8 cellular contexts compared by ENCODE assay signal in genomic region chr9:96217756-96218693, GRCh38.
DNase-seq lines count a peak whose midpoint lies in the region; ATAC-seq and TF ChIP-seq lines count a peak whose summit lies in the region.

No MANE protein-coding gene starts in this region.

- peaks cover 24% of the 10 kb centered on the region for H3K4me1 ChIP-seq in BLaER1
- H3K4me1 ChIP-seq in HUES64 (ENCODE audit: insufficient read depth, low read length) = peaks cover 15% of the 10 kb centered on the region

- H3K9me3 Mint-ChIP-seq in activated T-helper 2 cell treated with anti-CD3 and anti-CD28 coated beads, Interferon-gamma antibody, Interleukin-2, Interleukin-4, amounts not matched to agents 10 μg/mL and 5 μg/mL and 100 μg/mL, durations not matched to agents 14 hours and 24 hours and 36 hours = no peaks in the 10 kb centered on the region
- no peaks in the 10 kb centered on the region for H3K9me3 Mint-ChIP-seq in natural killer cell
- H3K9me3 Mint-ChIP-seq in stimulated activated naive B cell treated with anti-CD40 and anti-IgM and Interleukin-4, amounts not matched to agents 10 μg/mL and 1 μg/mL and 100 μg/mL, for 72 hours = peaks cover 0 to 2% of the 10 kb centered on the region in 2 donors

- peak; percentile 99 for TF ChIP-seq CTCF in natural killer cell (IDR thresholded peaks at IDR 0.05)

- H3K36me3 Mint-ChIP-seq in activated T-helper 2 cell treated with anti-CD3 and anti-CD28 coated beads, Interferon-gamma antibody, Interleukin-2, Interleukin-4, amounts not matched to agents 10 μg/mL and 5 μg/mL and 100 μg/mL, durations not matched to agents 14 hours and 24 hours and 36 hours (ENCODE audit: low read depth) = no peaks in the 10 kb centered on the region
- H3K36me3 Mint-ChIP-seq in natural killer cell = no peaks in the 10 kb centered on the region
- peaks cover 0 to 3% of the 10 kb centered on the region in 2 donors for H3K36me3 Mint-ChIP-seq in stimulated activated naive B cell treated with anti-CD40 and anti-IgM and Interleukin-4, amounts not matched to agents 10 μg/mL and 1 μg/mL and 100 μg/mL, for 72 hours

- H3K9me3 ChIP-seq in BLaER1 (peaks cover 24% of the 10 kb centered on the region; the same call in 1 of the 2 replicates), HUES64 (ENCODE audit: insufficient read depth, low read depth, low read length) (no peaks in the 10 kb centered on the region)

- H3K4me2 ChIP-seq in BLaER1 = peak overlapping the region; percentile 76

- H3K27me3 Mint-ChIP-seq in activated T-helper 2 cell treated with anti-CD3 and anti-CD28 coated beads, Interferon-gamma antibody, Interleukin-2, Interleukin-4, amounts not matched to agents 10 μg/mL and 5 μg/mL and 100 μg/mL, durations not matched to agents 14 hours and 24 hours and 36 hours (ENCODE audit: low read depth) = peaks cover 60% of the 10 kb centered on the region
- H3K27me3 Mint-ChIP-seq in natural killer cell (ENCODE audit: low read depth in 2 of 2) = peaks cover 39 to 63% of the 10 kb centered on the region in 2 donors
- peaks cover 42 to 66% of the 10 kb centered on the region in 2 donors for H3K27me3 Mint-ChIP-seq in stimulated activated naive B cell treated with anti-CD40 and anti-IgM and Interleukin-4, amounts not matched to agents 10 μg/mL and 1 μg/mL and 100 μg/mL, for 72 hours

- H3K27me3 ChIP-seq in BLaER1 = 0 out of 2 replicates have a peak, but pooled peaks cover 4% of the 10 kb centered on the region
- H3K27me3 ChIP-seq in HUES64 (ENCODE audit: insufficient read depth, low read length) = peaks cover 11% of the 10 kb centered on the region

- H3K36me3 ChIP-seq in BLaER1 = no peaks in the 10 kb centered on the region
- H3K36me3 ChIP-seq in HUES64 (ENCODE audit: insufficient read depth, low read length) = no peaks in the 10 kb centered on the region

- intact Hi-C loops in activated T-helper 2 cell treated with anti-CD3 and anti-CD28 coated beads, Interferon-gamma antibody, Interleukin-2, Interleukin-4, amounts not matched to agents 10 μg/mL and 5 μg/mL and 100 μg/mL, durations not matched to agents 14 hours and 24 hours and 36 hours (cut with micrococcal nuclease) = loop anchor here (2.0 to 5.0 kb wide), 5 partner anchors 66 to 711 kb away; partner anchors contain the start of gene ERCC6L2
- intact Hi-C loops in natural killer cell (cut with micrococcal nuclease) = loop anchor here (1.0 to 10.0 kb wide), 3 partner anchors 491 to 1537 kb away; no protein-coding TSS in a partner anchor

- H3K27ac Mint-ChIP-seq in activated T-helper 2 cell treated with anti-CD3 and anti-CD28 coated beads, Interferon-gamma antibody, Interleukin-2, Interleukin-4, amounts not matched to agents 10 μg/mL and 5 μg/mL and 100 μg/mL, durations not matched to agents 14 hours and 24 hours and 36 hours = no peak overlapping the region
- peak overlapping the region in 1 of 2 donors; percentile 29 for H3K27ac Mint-ChIP-seq in natural killer cell
- H3K27ac Mint-ChIP-seq in stimulated activated naive B cell treated with anti-CD40 and anti-IgM and Interleukin-4, amounts not matched to agents 10 μg/mL and 1 μg/mL and 100 μg/mL, for 72 hours = peak overlapping the region; percentile 37

- peak overlapping the region; percentile 38; the same call in 1 of the 2 replicates for H3K4me3 ChIP-seq in BLaER1
- peak overlapping the region; percentile 52 for H3K4me3 ChIP-seq in HUES64 (ENCODE audit: low read length)

- H3K4me1 Mint-ChIP-seq in activated T-helper 2 cell treated with anti-CD3 and anti-CD28 coated beads, Interferon-gamma antibody, Interleukin-2, Interleukin-4, amounts not matched to agents 10 μg/mL and 5 μg/mL and 100 μg/mL, durations not matched to agents 14 hours and 24 hours and 36 hours (ENCODE audit: low read depth) = peaks cover 13% of the 10 kb centered on the region
- H3K4me1 Mint-ChIP-seq in natural killer cell = peaks cover 4 to 21% of the 10 kb centered on the region in 2 donors
- peaks cover 10 to 16% of the 10 kb centered on the region in 2 donors for H3K4me1 Mint-ChIP-seq in stimulated activated naive B cell treated with anti-CD40 and anti-IgM and Interleukin-4, amounts not matched to agents 10 μg/mL and 1 μg/mL and 100 μg/mL, for 72 hours

- peak; percentile 68 for DNase-seq in RKO (ENCODE audit: low spot score)
- DNase-seq in activated T-helper 2 cell treated with anti-CD3 and anti-CD28 coated beads, Interferon-gamma antibody, Interleukin-2, Interleukin-4, amounts not matched to agents 10 μg/mL and 5 μg/mL and 100 μg/mL, durations not matched to agents 14 hours and 24 hours and 36 hours (ENCODE audit: low spot score) = peak; percentile 64
- peak; percentile 34 for DNase-seq in fibroblast of peridontal ligament (ENCODE audit: extremely low read depth)
- DNase-seq in natural killer cell = peak; percentile 82
- DNase-seq in stimulated activated naive B cell treated with anti-CD40 and anti-IgM and Interleukin-4, amounts not matched to agents 10 μg/mL and 1 μg/mL and 100 μg/mL, for 72 hours = peak; percentile 68

- peak overlapping the region; percentile 67 for H3K4me3 Mint-ChIP-seq in activated T-helper 2 cell treated with anti-CD3 and anti-CD28 coated beads, Interferon-gamma antibody, Interleukin-2, Interleukin-4, amounts not matched to agents 10 μg/mL and 5 μg/mL and 100 μg/mL, durations not matched to agents 14 hours and 24 hours and 36 hours (ENCODE audit: low read depth)
- H3K4me3 Mint-ChIP-seq in natural killer cell = peak overlapping the region; percentile 55
- H3K4me3 Mint-ChIP-seq in stimulated activated naive B cell treated with anti-CD40 and anti-IgM and Interleukin-4, amounts not matched to agents 10 μg/mL and 1 μg/mL and 100 μg/mL, for 72 hours = peak overlapping the region; percentile 76 to 82

- ATAC-seq in GM19395 (IDR thresholded peaks at IDR 0.05; ENCODE audit: unreplicated experiment) (peak; percentile 75), natural killer cell (peak; percentile 91 to 92 (median 92))
- peak; percentile 90 to 96 for ATAC-seq in stimulated activated naive B cell treated with anti-CD40 and anti-IgM and Interleukin-4, amounts not matched to agents 10 μg/mL and 1 μg/mL and 100 μg/mL, for 72 hours (replicated peaks)

- no peaks in the 10 kb centered on the region for H4K20me1 ChIP-seq in BLaER1

- 11% methylated on average over 43 of the region's 43 CpGs for WGBS in HUES64

- H3K27ac ChIP-seq in BLaER1 (no peak overlapping the region), HUES64 (ENCODE audit: low read depth, low read length) (no peak overlapping the region)

- H3K9ac ChIP-seq in BLaER1 = no peak overlapping the region
- peak overlapping the region; percentile 60; the same call in 1 of the 2 replicates for H3K9ac ChIP-seq in HUES64 (ENCODE audit: low read depth, low read length)
